In genomic region chr1:235107368-235108184, GRCh38 we compare ENCODE assay signal across 1 cellular context.
TF ChIP-seq lines count a peak whose summit lies in the region.

No MANE protein-coding gene starts in this region.

TF ChIP-seq in K562, 482 proteins besides CTCF, POLR2A, EP300 and RAD21:
- TF ChIP-seq CBX5 (IDR thresholded peaks at IDR 0.05; ENCODE audit: borderline replicate concordance, low read depth) = no peak
- peak; percentile 79 for TF ChIP-seq RBM22 (IDR thresholded peaks at IDR 0.05; ENCODE audit: low read depth, low read length, poor library complexity, severe bottlenecking)
- 0 out of 2 replicates have a peak, but pooled peaks have one; percentile 13 for TF ChIP-seq ZKSCAN1 (IDR thresholded peaks at IDR 0.05; ENCODE audit: low read depth, low read length)
- TF ChIP-seq RBFOX2 (IDR thresholded peaks at IDR 0.05; ENCODE audit: low read depth, low read length) = 0 out of 2 replicates have a peak, but pooled peaks have one; percentile 30
- 0 out of 2 replicates have a peak, but pooled peaks have one; percentile 24 for TF ChIP-seq POLR2AphosphoS5 (IDR thresholded peaks at IDR 0.05; ENCODE audit: control insufficient read depth, insufficient read depth, low read depth, low read length)
- no peak for TF ChIP-seq KLF1 (tag; IDR thresholded peaks at IDR 0.05)
- TF ChIP-seq ZNF121 (CRISPR knock-in tag; conservative IDR thresholded peaks at IDR 0.05) = peak; percentile 65
- TF ChIP-seq MITF (IDR thresholded peaks at IDR 0.05) = no peak
- TF ChIP-seq ARID3A (IDR thresholded peaks at IDR 0.05; ENCODE audit: borderline replicate concordance, low read depth, low read length) = no peak
- TF ChIP-seq ZNF274 (IDR thresholded peaks at IDR 0.05; ENCODE audit: borderline replicate concordance, low read depth, low read length) = no peak
- TF ChIP-seq MAFK (IDR thresholded peaks at IDR 0.05; ENCODE audit: low read length) = no peak
- no peak for TF ChIP-seq NR1H2 (CRISPR knock-in tag; IDR thresholded peaks at IDR 0.05)
- TF ChIP-seq SIN3A (IDR thresholded peaks at IDR 0.05; ENCODE audit: borderline replicate concordance in 2 of 2, control insufficient read depth in 1 of 2, low read depth in 2 of 2, low read length in 2 of 2) = peak in 1 of 2 experiments; percentile 6; a peak in 1 of 4 replicates
- TF ChIP-seq FOXP4 (CRISPR knock-in tag; IDR thresholded peaks at IDR 0.05; ENCODE audit: borderline replicate concordance) = no peak
- TF ChIP-seq POLR2G (IDR thresholded peaks at IDR 0.05; ENCODE audit: low read depth, low read length) = peak; percentile 70
- TF ChIP-seq KLF16 (IDR thresholded peaks at IDR 0.05) = no peak
- TF ChIP-seq TBL1XR1 (IDR thresholded peaks at IDR 0.05; ENCODE audit: low read length in 2 of 2) = no peak
- TF ChIP-seq SP1 (CRISPR knock-in tag; IDR thresholded peaks at IDR 0.05) = 0 out of 2 replicates have a peak, but pooled peaks have one; percentile 17
- TF ChIP-seq ZNF146 (CRISPR knock-in tag; IDR thresholded peaks at IDR 0.05; ENCODE audit: unreplicated experiment) = no peak
- TF ChIP-seq POLR2H (tag; IDR thresholded peaks at IDR 0.05; ENCODE audit: low read depth) = peak; percentile 19; the same call in 1 of the 2 replicates
- no peak for TF ChIP-seq MAZ (CRISPR knock-in tag; conservative IDR thresholded peaks at IDR 0.05 in 1 of 2, IDR thresholded peaks at IDR 0.05 in 1 of 2)
